ENCODE assay signal across 8 cellular contexts in the genomic region with DNA sequence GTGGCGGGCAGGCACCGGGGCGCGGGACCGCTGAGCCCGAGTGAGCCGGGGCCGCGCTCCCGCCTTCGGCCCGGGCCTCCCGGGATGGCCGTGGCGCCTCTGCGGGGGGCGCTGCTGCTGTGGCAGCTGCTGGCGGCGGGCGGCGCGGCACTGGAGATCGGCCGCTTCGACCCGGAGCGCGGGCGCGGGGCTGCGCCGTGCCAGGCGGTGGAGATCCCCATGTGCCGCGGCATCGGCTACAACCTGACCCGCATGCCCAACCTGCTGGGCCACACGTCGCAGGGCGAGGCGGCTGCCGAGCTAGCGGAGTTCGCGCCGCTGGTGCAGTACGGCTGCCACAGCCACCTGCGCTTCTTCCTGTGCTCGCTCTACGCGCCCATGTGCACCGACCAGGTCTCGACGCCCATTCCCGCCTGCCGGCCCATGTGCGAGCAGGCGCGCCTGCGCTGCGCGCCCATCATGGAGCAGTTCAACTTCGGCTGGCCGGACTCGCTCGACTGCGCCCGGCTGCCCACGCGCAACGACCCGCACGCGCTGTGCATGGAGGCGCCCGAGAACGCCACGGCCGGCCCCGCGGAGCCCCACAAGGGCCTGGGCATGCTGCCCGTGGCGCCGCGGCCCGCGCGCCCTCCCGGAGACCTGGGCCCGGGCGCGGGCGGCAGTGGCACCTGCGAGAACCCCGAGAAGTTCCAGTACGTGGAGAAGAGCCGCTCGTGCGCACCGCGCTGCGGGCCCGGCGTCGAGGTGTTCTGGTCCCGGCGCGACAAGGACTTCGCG. TPM values are rescaled to one million over a fixed set of nuclear protein-coding genes. Genes with fewer than 3 reads are reported as not detected.
DNase-seq lines count a peak whose midpoint lies in the region; ATAC-seq, FAIRE-seq and TF ChIP-seq lines count a peak whose summit lies in the region.

No MANE protein-coding gene starts in this region.

- ATAC-seq in HG03159 (IDR thresholded peaks at IDR 0.05; ENCODE audit: unreplicated experiment), result peak; percentile 18

- no peaks in the 10 kb centered on the region for H3K27me3 ChIP-seq in bronchial epithelial cell (ENCODE audit: control insufficient read depth, insufficient read depth, low read length)

- FAIRE-seq in bronchial epithelial cell (lab: Jason Lieb, UNC), result no peak
- FAIRE-seq in HTR-8/SVneo (lab: Jason Lieb, UNC), result no peak

- H3K36me3 ChIP-seq in bronchial epithelial cell (ENCODE audit: control insufficient read depth, insufficient read depth, low read length), result no peaks in the 10 kb centered on the region

- TF ChIP-seq CTCF in bronchial epithelial cell (IDR thresholded peaks at IDR 0.05; ENCODE audit: insufficient read depth, low read length, severe bottlenecking), result no peak

- peak overlapping the region; percentile 32 for H3K4me3 ChIP-seq in bronchial epithelial cell (ENCODE audit: low read depth, low read length)

- peak; percentile 46 for DNase-seq in activated CD4-positive, alpha-beta T cell treated with anti-CD3 and anti-CD28 coated beads for 48 hours
- no peak for DNase-seq in activated CD4-positive, alpha-beta T cell treated with anti-CD3 and anti-CD28 coated beads, Interleukin-2, amount 50 U/mL, for 4 hours
- no peak for DNase-seq in bronchial epithelial cell (ENCODE audit: low read depth)
- DNase-seq in retina, result peak; percentile 72
- no peak for DNase-seq in COR-L47 (lab: John Stamatoyannopoulos, UW)
- DNase-seq in NCI-H1694 (lab: John Stamatoyannopoulos, UW), result no peak
- no peak for DNase-seq in HTR-8/SVneo (ENCODE audit: insufficient read length, low spot score)

RNA-seq across cellular contexts. Expression of a gene that starts 0.5 kb away (rescaled TPM):
- 0.51 and 1.1 TPM in 2 replicates for total RNA-seq in bronchial epithelial cell

Comparison
In these comparisons a context has a peak if more than half of its experiments do, and no peak if none do; other contexts are left out.
1. DNase-seq: peak in activated CD4-positive, alpha-beta T cell treated with anti-CD3 and anti-CD28 coated beads for 48 hours (single experiment) and retina (single experiment); none in activated CD4-positive, alpha-beta T cell treated with anti-CD3 and anti-CD28 coated beads, Interleukin-2, amount 50 U/mL, for 4 hours (0 of 2), bronchial epithelial cell (single experiment), COR-L47 (single experiment), NCI-H1694 (single experiment) and HTR-8/SVneo (single experiment).